Comparison of ENCODE assay signal across 1 cellular context in the genomic region with DNA sequence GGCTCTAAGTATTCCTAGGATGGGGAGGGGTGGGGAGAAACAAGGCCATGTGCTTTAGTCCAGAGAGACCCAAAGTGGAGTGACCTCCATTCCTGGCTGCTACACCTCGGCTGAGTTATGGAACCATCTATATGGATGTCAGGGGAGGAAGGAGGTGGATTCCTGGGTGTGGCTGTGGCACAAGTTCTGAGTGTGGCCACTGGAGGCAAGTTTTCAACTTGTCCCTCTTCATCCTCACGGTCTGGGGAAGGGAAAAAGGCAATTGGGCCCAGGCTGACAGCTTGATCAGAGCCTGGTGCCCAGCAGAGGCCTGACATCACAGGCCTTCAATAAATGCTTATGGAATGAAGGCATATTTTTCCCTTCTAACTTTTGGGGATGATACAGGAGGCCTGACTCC.
TF ChIP-seq lines count a peak whose summit lies in the region.

No MANE protein-coding gene starts in this region.

TF ChIP-seq in HepG2, 621 proteins besides CTCF, POLR2A, EP300 and RAD21:
- TF ChIP-seq HNRNPLL (IDR thresholded peaks at IDR 0.05; ENCODE audit: low read depth, low read length, poor library complexity, severe bottlenecking) (no peak), ZNF878 (CRISPR knock-in tag; IDR thresholded peaks at IDR 0.05) (no peak), POLR2AphosphoS5 (IDR thresholded peaks at IDR 0.05; ENCODE audit: low read depth, low read length) (no peak), ZNF234 (CRISPR knock-in tag; conservative IDR thresholded peaks at IDR 0.05) (no peak), ELF4 (CRISPR knock-in tag; IDR thresholded peaks at IDR 0.05; ENCODE audit: borderline replicate concordance) (no peak), ZNF292 (CRISPR knock-in tag; IDR thresholded peaks at IDR 0.05; ENCODE audit: borderline replicate concordance, low read depth) (no peak), NONO (IDR thresholded peaks at IDR 0.05) (no peak), NONO (CRISPR knock-in tag; conservative IDR thresholded peaks at IDR 0.05) (no peak), ZNF788 (CRISPR knock-in tag; IDR thresholded peaks at IDR 0.05; ENCODE audit: borderline replicate concordance) (no peak), ZNF652 (CRISPR knock-in tag; IDR thresholded peaks at IDR 0.05; ENCODE audit: borderline replicate concordance, low read depth) (no peak), SMAD9 (CRISPR knock-in tag; IDR thresholded peaks at IDR 0.05) (no peak), HMG20A (CRISPR knock-in tag; IDR thresholded peaks at IDR 0.05; ENCODE audit: borderline replicate concordance) (0 out of 2 replicates have a peak, but pooled peaks have one; percentile 10), ZC3H4 (CRISPR knock-in tag; IDR thresholded peaks at IDR 0.05; ENCODE audit: borderline replicate concordance) (peak; percentile 65; the same call in 1 of the 2 replicates), MAFK (conservative IDR thresholded peaks at IDR 0.05 in 1 of 2, IDR thresholded peaks at IDR 0.05 in 1 of 2; ENCODE audit: low read length in 2 of 2) (no peak), KAT2B (IDR thresholded peaks at IDR 0.05; ENCODE audit: borderline replicate concordance, low read depth, low read length) (no peak)
- TF ChIP-seq, protein P1, sequence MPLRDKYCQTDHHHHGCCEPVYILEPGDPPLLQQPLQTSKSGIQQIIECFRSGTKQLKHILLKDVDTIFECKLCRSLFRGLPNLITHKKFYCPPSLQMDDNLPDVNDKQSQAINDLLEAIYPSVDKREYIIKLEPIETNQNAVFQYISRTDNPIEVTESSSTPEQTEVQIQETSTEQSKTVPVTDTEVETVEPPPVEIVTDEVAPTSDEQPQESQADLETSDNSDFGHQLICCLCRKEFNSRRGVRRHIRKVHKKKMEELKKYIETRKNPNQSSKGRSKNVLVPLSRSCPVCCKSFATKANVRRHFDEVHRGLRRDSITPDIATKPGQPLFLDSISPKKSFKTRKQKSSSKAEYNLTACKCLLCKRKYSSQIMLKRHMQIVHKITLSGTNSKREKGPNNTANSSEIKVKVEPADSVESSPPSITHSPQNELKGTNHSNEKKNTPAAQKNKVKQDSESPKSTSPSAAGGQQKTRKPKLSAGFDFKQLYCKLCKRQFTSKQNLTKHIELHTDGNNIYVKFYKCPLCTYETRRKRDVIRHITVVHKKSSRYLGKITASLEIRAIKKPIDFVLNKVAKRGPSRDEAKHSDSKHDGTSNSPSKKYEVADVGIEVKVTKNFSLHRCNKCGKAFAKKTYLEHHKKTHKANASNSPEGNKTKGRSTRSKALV (CRISPR knock-in tag; IDR thresholded peaks at IDR 0.05) = 0 out of 2 replicates have a peak, but pooled peaks have one; percentile 31
- TF ChIP-seq, protein P2, sequence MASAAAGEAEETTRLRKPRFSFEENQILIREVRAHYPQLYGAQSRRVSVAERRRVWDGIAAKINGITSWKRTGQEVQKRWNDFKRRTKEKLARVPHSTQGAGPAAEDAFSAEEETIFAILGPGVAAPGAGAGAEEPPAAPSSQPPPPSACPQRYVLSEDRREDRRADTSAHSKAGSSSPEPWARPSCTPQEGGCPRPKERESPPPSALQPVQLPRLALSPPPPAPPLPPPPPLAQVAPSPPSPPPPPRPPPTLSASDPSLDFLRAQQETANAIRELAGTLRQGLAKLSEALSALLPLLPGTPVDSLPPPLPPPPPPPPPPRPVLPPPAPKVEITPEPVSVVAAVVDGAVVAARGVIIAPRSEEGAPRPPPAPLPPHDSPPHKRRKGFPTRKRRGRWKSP (CRISPR knock-in tag; IDR thresholded peaks at IDR 0.05) = no peak
